8 cellular contexts compared by ENCODE assay signal in genomic region chr1:21779613-21780521, GRCh38. TPM values are rescaled to one million over a fixed set of nuclear protein-coding genes. Genes with fewer than 3 reads are reported as not detected.
DNase-seq lines count a peak whose midpoint lies in the region; ATAC-seq, FAIRE-seq and TF ChIP-seq lines count a peak whose summit lies in the region.

No MANE protein-coding gene starts in this region.

- H3K27ac Mint-ChIP-seq in activated T-cell treated with anti-CD3 and anti-CD28 coated beads, Interleukin-2, amount 50 U/mL, for 72 hours: peak overlapping the region; percentile 83
- no peak overlapping the region for H3K27ac Mint-ChIP-seq in glutamatergic neuron (ENCODE audit: unreplicated experiment)

- peak overlapping the region; percentile 86 to 94 for H3K4me3 Mint-ChIP-seq in activated T-cell treated with anti-CD3 and anti-CD28 coated beads, Interleukin-2, amount 50 U/mL, for 72 hours
- H3K4me3 Mint-ChIP-seq in glutamatergic neuron (ENCODE audit: unreplicated experiment): no peak overlapping the region

- ATAC-seq in HG03108 (IDR thresholded peaks at IDR 0.05; ENCODE audit: unreplicated experiment) (peak; percentile 23), HG03025 (IDR thresholded peaks at IDR 0.05; ENCODE audit: low FRiP score, unreplicated experiment) (no peak), GM19395 (IDR thresholded peaks at IDR 0.05; ENCODE audit: unreplicated experiment) (no peak)
- ATAC-seq in activated T-cell treated with anti-CD3 and anti-CD28 coated beads, Interleukin-2, amount 50 U/mL, for 72 hours (replicated peaks in 1 of 2): peak; percentile 55 to 59

- no peaks in the 10 kb centered on the region for H3K27me3 Mint-ChIP-seq in activated T-cell treated with anti-CD3 and anti-CD28 coated beads, Interleukin-2, amount 50 U/mL, for 72 hours (ENCODE audit: low read depth)
- H3K27me3 Mint-ChIP-seq in glutamatergic neuron (ENCODE audit: unreplicated experiment): peaks cover 5% of the 10 kb centered on the region

- TF ChIP-seq CTCF in glutamatergic neuron (IDR thresholded peaks at IDR 0.05; ENCODE audit: partially characterized antibody, unreplicated experiment): no peak

- H3K36me3 Mint-ChIP-seq in activated T-cell treated with anti-CD3 and anti-CD28 coated beads, Interleukin-2, amount 50 U/mL, for 72 hours (ENCODE audit: insufficient read depth in 2 of 2): peaks cover 13 to 27% of the 10 kb centered on the region in 2 donors
- no peaks in the 10 kb centered on the region for H3K36me3 Mint-ChIP-seq in glutamatergic neuron (ENCODE audit: unreplicated experiment)

- no peak for DNase-seq in GM12892 (ENCODE audit: insufficient read length)
- peak; percentile 72 to 80 for DNase-seq in activated T-cell treated with anti-CD3 and anti-CD28 coated beads, Interleukin-2, amount 50 U/mL, for 72 hours
- peak; percentile 78 for DNase-seq in pulmonary artery endothelial cell (ENCODE audit: low read depth, low spot score)
- DNase-seq in NOMO-1 treated with dmso at 0.1 percent for 144 hours (lab: John Stamatoyannopoulos, UW; ENCODE audit: unreplicated experiment): no peak
- no peak for DNase-seq in glutamatergic neuron

- H3K4me1 Mint-ChIP-seq in activated T-cell treated with anti-CD3 and anti-CD28 coated beads, Interleukin-2, amount 50 U/mL, for 72 hours (ENCODE audit: low read depth): peaks cover 71% of the 10 kb centered on the region
- H3K4me1 Mint-ChIP-seq in glutamatergic neuron (ENCODE audit: low read depth, unreplicated experiment): peaks cover 5% of the 10 kb centered on the region

- no peak for TF ChIP-seq POLR2A in GM12892 (IDR thresholded peaks at IDR 0.05; ENCODE audit: low read depth, low read length)

- FAIRE-seq in GM12892 (lab: Jason Lieb, UNC): peak; percentile 14

- no peaks in the 10 kb centered on the region for H3K9me3 Mint-ChIP-seq in activated T-cell treated with anti-CD3 and anti-CD28 coated beads, Interleukin-2, amount 50 U/mL, for 72 hours
- peaks cover 14% of the 10 kb centered on the region for H3K9me3 Mint-ChIP-seq in glutamatergic neuron (ENCODE audit: unreplicated experiment)

RNA-seq across cellular contexts. Expression of gene USP48, which starts 3.1 kb away (rescaled TPM):
- 76.5 TPM for polyA plus RNA-seq in GM12892 (2012; ENCODE audit: missing spikeins)
- 100 to 1,000 TPM; 129 to 143 TPM for total RNA-seq in activated T-cell treated with anti-CD3 and anti-CD28 coated beads, Interleukin-2, amount 50 U/mL, for 72 hours
- 70.4 and 89.7 TPM in 2 replicates for total RNA-seq in pulmonary artery endothelial cell
- 78.7 TPM for total RNA-seq in glutamatergic neuron (ENCODE audit: unreplicated experiment)

RNA-seq across cellular contexts. Expression of gene LDLRAD2, which starts 32.2 kb away (rescaled TPM):
- 0.76 TPM for polyA plus RNA-seq in GM12892 (2012; ENCODE audit: missing spikeins)
- total RNA-seq in activated T-cell treated with anti-CD3 and anti-CD28 coated beads, Interleukin-2, amount 50 U/mL, for 72 hours: under 1 TPM; 0.05 to 0.07 TPM
- total RNA-seq in pulmonary artery endothelial cell (not detected in 2 replicates), glutamatergic neuron (ENCODE audit: unreplicated experiment) (not detected)

Comparison
In these comparisons a context has a peak if more than half of its experiments do, and no peak if none do; other contexts are left out.
1. DNase-seq: peak in activated T-cell treated with anti-CD3 and anti-CD28 coated beads, Interleukin-2, amount 50 U/mL, for 72 hours (2 of 2) and pulmonary artery endothelial cell (single experiment); none in GM12892 (single experiment), NOMO-1 treated with dmso at 0.1 percent for 144 hours (single experiment) and glutamatergic neuron (single experiment).
2. ATAC-seq: peak in HG03108 (single experiment) and activated T-cell treated with anti-CD3 and anti-CD28 coated beads, Interleukin-2, amount 50 U/mL, for 72 hours (2 of 2); none in HG03025 (single experiment) and GM19395 (single experiment).